Comparison of ENCODE assay signal across 8 cellular contexts in the genomic region with DNA sequence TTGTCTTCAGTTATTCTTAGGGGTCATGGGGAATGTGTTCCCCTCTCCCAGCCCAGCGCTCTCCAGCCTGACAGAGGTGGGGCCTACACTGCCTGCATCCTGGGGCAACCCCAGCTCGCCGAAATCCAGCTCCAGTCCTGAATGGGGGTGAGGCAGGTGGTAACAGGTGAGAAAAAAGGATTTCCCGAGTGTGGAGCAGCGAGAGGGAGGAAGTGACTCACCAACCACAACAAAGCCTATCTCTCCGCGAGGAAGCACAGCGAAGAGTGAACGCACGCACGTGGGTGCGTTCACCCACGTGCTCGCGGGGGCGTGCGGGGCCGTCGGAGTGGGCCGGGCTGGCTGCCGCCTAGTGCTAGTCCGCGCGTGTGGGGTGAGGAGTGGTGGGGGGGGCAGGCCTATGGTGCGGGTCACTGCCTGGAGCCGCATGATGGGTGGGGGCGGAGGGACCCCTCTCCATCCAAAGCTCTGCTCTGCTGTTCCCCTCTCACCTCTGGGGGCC. TPM values are rescaled to one million over a fixed set of nuclear protein-coding genes. Genes with fewer than 3 reads are reported as not detected.
DNase-seq lines count a peak whose midpoint lies in the region; FAIRE-seq and TF ChIP-seq lines count a peak whose summit lies in the region.

No MANE protein-coding gene starts in this region.

- DNase-seq in activated CD8-positive, alpha-beta memory T cell treated with anti-CD3 and anti-CD28 coated beads for 4 hours (ENCODE audit: low read depth in 2 of 2) = peak; percentile 69 to 78
- no peak for DNase-seq in activated CD8-positive, alpha-beta memory T cell treated with anti-CD3 and anti-CD28 coated beads, Interleukin-2, amount 50 U/mL, for 48 hours
- DNase-seq in activated CD4-positive, alpha-beta T cell treated with anti-CD3 and anti-CD28 coated beads, Interleukin-2, amount 50 U/mL, for 4 hours = peak; percentile 83 to 86
- DNase-seq in H1 (ENCODE audit: low read depth in 1 of 2, low spot score in 2 of 2) = peak in 1 of 2 experiments; percentile 59
- no peak for DNase-seq in HuH-7 (ENCODE audit: low spot score)
- DNase-seq in NCI-H345 treated with DMSO at 0.1 percent for 48 hours (lab: John Stamatoyannopoulos, UW; ENCODE audit: unreplicated experiment) = no peak

- H4K20me1 ChIP-seq in H1 (replicated peaks in 1 of 2; ENCODE audit: control insufficient read depth in 1 of 2, insufficient read depth in 2 of 2, low read length in 2 of 2) (peaks cover 0 to 7% of the 10 kb centered on the region in 2 experiments), neural cell (ENCODE audit: insufficient read depth) (no peaks in the 10 kb centered on the region)

- H3K4ac ChIP-seq in H1 (replicated peaks; ENCODE audit: insufficient read length, low read depth, low read length) = peak overlapping the region; percentile 75

- TF ChIP-seq EP300 in H1 (IDR thresholded peaks at IDR 0.05; ENCODE audit: borderline replicate concordance in 1 of 2, low read depth in 2 of 2, low read length in 2 of 2) (no peak), neural cell (conservative IDR thresholded peaks at IDR 0.05; ENCODE audit: poor library complexity, severe bottlenecking) (no peak)

- FAIRE-seq in H1 (lab: Jason Lieb, UNC) = no peak

- no peaks in the 10 kb centered on the region for H3K36me3 ChIP-seq in H1 (ENCODE audit: control insufficient read depth in 2 of 4, insufficient read depth in 4 of 4, low read length in 3 of 4)
- H3K36me3 ChIP-seq in neural cell (ENCODE audit: insufficient read depth, low read length) = no peaks in the 10 kb centered on the region
- H3K36me3 ChIP-seq in subcutaneous abdominal adipose tissue (ENCODE audit: control insufficient read depth in 5 of 5, insufficient read depth in 5 of 5, low read length in 5 of 5) = no peaks in the 10 kb centered on the region

- H3K4me3 ChIP-seq in H1 (ENCODE audit: extremely low read depth in 1 of 4, insufficient read depth in 2 of 4, low read depth in 3 of 4, low read length in 4 of 4) = peak overlapping the region; percentile 64 to 84 (median 70)
- peak overlapping the region; percentile 72 for H3K4me3 ChIP-seq in neural cell (ENCODE audit: low read length)
- H3K4me3 ChIP-seq in subcutaneous abdominal adipose tissue (ENCODE audit: low read depth in 1 of 5, low read length in 5 of 5) = peak overlapping the region in 3 of 5 donors; percentile 51 to 70 (median 68)

- CTCF ChIA-PET in H1 (lab: Charles Lee; ENCODE audit: partially characterized antibody) = interaction anchor here (1.0 to 43.0 kb wide), 14 partner anchors 9 to 81 kb away, joined by 3 to 908 read pairs (median 4); no protein-coding TSS in a partner anchor

- H2BK12ac ChIP-seq in H1 (ENCODE audit: low read depth, low read length) = peak overlapping the region; percentile 68; the same call in 1 of the 2 replicates

- peak overlapping the region; percentile 97; the same call in 1 of the 2 replicates for H3K18ac ChIP-seq in H1 (ENCODE audit: extremely low read depth, low read length)

- H3K4me2 ChIP-seq in H1 (ENCODE audit: insufficient read depth in 1 of 2, low read depth in 2 of 2, low read length in 2 of 2) = peak overlapping the region; percentile 72 to 94
- no peak overlapping the region for H3K4me2 ChIP-seq in neural cell (ENCODE audit: low read length)

- no peaks in the 10 kb centered on the region for H3K9me2 ChIP-seq in neural cell (ENCODE audit: insufficient read depth, low read length)

- H2BK20ac ChIP-seq in H1 (ENCODE audit: low read length) = no peak overlapping the region

- peaks cover under 1% of the 10 kb centered on the region for H3K79me1 ChIP-seq in H1 (ENCODE audit: low read depth, low read length)

- peaks cover 0 to 25% of the 10 kb centered on the region in 2 experiments; a peak in 3 of 4 replicates for H3K79me2 ChIP-seq in H1 (ENCODE audit: control insufficient read depth in 1 of 2, insufficient read depth in 2 of 2, low read length in 2 of 2)
- H3K79me2 ChIP-seq in neural cell (replicated peaks; ENCODE audit: insufficient read depth, low read length) = no peaks in the 10 kb centered on the region

- peaks cover 17% of the 10 kb centered on the region; the same call in 1 of the 2 replicates for H3K23me2 ChIP-seq in H1 (ENCODE audit: low read depth, low read length)

- no peak overlapping the region for H3K27ac ChIP-seq in H1 (ENCODE audit: low read depth, low read length)
- H3K27ac ChIP-seq in neural cell (ENCODE audit: low read length) = no peak overlapping the region
- no peak overlapping the region for H3K27ac ChIP-seq in subcutaneous abdominal adipose tissue (ENCODE audit: low read depth, low read length)

- peak overlapping the region in 2 of 4 experiments; percentile 42 to 44; a peak in 4 of 7 replicates for H3K9ac ChIP-seq in H1 (replicated peaks in 1 of 4; ENCODE audit: extremely low read depth in 1 of 4, low read depth in 3 of 4, low read length in 3 of 4)
- no peak overlapping the region for H3K9ac ChIP-seq in neural cell (ENCODE audit: low read length)
- peak overlapping the region in 1 of 5 donors; percentile 37 for H3K9ac ChIP-seq in subcutaneous abdominal adipose tissue (ENCODE audit: low read length in 5 of 5)

- H3F3A ChIP-seq in neural cell (ENCODE audit: insufficient read depth, low read length, poor library complexity, severe bottlenecking) = no peaks in the 10 kb centered on the region

- 0 out of 2 replicates have a peak overlapping the region, but pooled peaks have one; percentile 89 for H2AK5ac ChIP-seq in H1 (ENCODE audit: low read depth, low read length)

- no peak overlapping the region for H3K14ac ChIP-seq in H1 (ENCODE audit: insufficient read length)

- peak overlapping the region; percentile 66; the same call in 1 of the 2 replicates for H2BK5ac ChIP-seq in H1 (ENCODE audit: low read depth, low read length)

- WGBS in H1 (ENCODE audit: extremely low coverage in 1 of 2, insufficient coverage in 1 of 2, insufficient read length in 1 of 2, insufficient replicate concordance in 2 of 2, low coverage in 1 of 2, low lambda C conversion rate in 2 of 2, missing lambda C conversion rate in 1 of 2), 2 experiments = 5% methylated on average over 24 of the region's 27 CpGs; no CpG with 5 or more reads in 1 of the 2 experiments

- H3K9me3 ChIP-seq in H1 (ENCODE audit: insufficient read depth in 2 of 2, low read depth in 1 of 2, low read length in 1 of 2) (no peaks in the 10 kb centered on the region), neural cell (ENCODE audit: low read length) (no peaks in the 10 kb centered on the region), subcutaneous abdominal adipose tissue (ENCODE audit: control insufficient read depth in 5 of 5, low read length in 5 of 5) (no peaks in the 10 kb centered on the region)

- TF ChIP-seq POLR2A in H1 (IDR thresholded peaks at IDR 0.05; ENCODE audit: control extremely low read depth in 1 of 2, low read depth in 2 of 2, low read length in 2 of 2) = no peak

- H4K91ac ChIP-seq in H1 (replicated peaks; ENCODE audit: insufficient read length, low read length) = peak overlapping the region; percentile 89

- no peak overlapping the region for H3K23ac ChIP-seq in H1 (ENCODE audit: insufficient read length)

- H2AFZ ChIP-seq in H1 (ENCODE audit: low read length) (no peak overlapping the region), neural cell (ENCODE audit: low read depth, low read length) (no peak overlapping the region)

- H3K27me3 ChIP-seq in H1 (replicated peaks in 1 of 4; ENCODE audit: control insufficient read depth in 3 of 4, extremely low read depth in 1 of 4, insufficient read depth in 3 of 4, low read length in 3 of 4) = peaks cover 0 to 6% (median 2%) of the 10 kb centered on the region in 4 experiments; a peak in 3 of 7 replicates
- H3K27me3 ChIP-seq in neural cell (ENCODE audit: insufficient read depth, low read depth, low read length) = peaks cover 30% of the 10 kb centered on the region
- peaks cover 0 to 8% (median 4%) of the 10 kb centered on the region in 5 donors for H3K27me3 ChIP-seq in subcutaneous abdominal adipose tissue (ENCODE audit: control insufficient read depth in 5 of 5, insufficient read depth in 4 of 5, low read length in 5 of 5)

- H3K4me1 ChIP-seq in H1 (replicated peaks in 1 of 4; ENCODE audit: control insufficient read depth in 3 of 4, insufficient read depth in 4 of 4, low read length in 3 of 4) = peaks cover 9 to 22% (median 18%) of the 10 kb centered on the region in 4 experiments
- peaks cover 5 to 53% (median 43%) of the 10 kb centered on the region in 5 donors for H3K4me1 ChIP-seq in subcutaneous abdominal adipose tissue (ENCODE audit: control insufficient read depth in 5 of 5, insufficient read depth in 5 of 5, low read length in 5 of 5)

- POLR2A ChIA-PET in H1 (lab: Charles Lee; ENCODE audit: partially characterized antibody) = interaction anchor here (0.9 to 2.0 kb wide), 11 partner anchors 9 to 61 kb away, joined by 3 to 7 read pairs (median 5); no protein-coding TSS in a partner anchor

- TF ChIP-seq RAD21 in H1 (IDR thresholded peaks at IDR 0.05 in 1 of 2, conservative IDR thresholded peaks at IDR 0.05 in 1 of 2; ENCODE audit: low read depth in 2 of 2, low read length in 2 of 2) = no peak
- TF ChIP-seq RAD21 in neural cell (conservative IDR thresholded peaks at IDR 0.05) = no peak

- TF ChIP-seq CTCF in H1 (IDR thresholded peaks at IDR 0.05; ENCODE audit: control extremely low read depth in 1 of 3, insufficient read depth in 1 of 3, low read depth in 1 of 3, low read length in 3 of 3) (no peak), neural cell (IDR thresholded peaks at IDR 0.05; ENCODE audit: poor library complexity, severe bottlenecking) (no peak)

- H4K5ac ChIP-seq in H1 (ENCODE audit: insufficient read length, low read depth, low read length) = peak overlapping the region; percentile 8

- no peak overlapping the region for H2BK120ac ChIP-seq in H1 (replicated peaks; ENCODE audit: low read depth, low read length)

- H2BK15ac ChIP-seq in H1 (ENCODE audit: low read length) = 0 out of 2 replicates have a peak overlapping the region, but pooled peaks have one; percentile 89

- peak overlapping the region; percentile 92 for H4K8ac ChIP-seq in H1 (ENCODE audit: extremely low read depth, insufficient read depth, low read length)

- peak overlapping the region; percentile 28 for H3K56ac ChIP-seq in H1 (replicated peaks; ENCODE audit: insufficient read length, low read depth, low read length)

RNA-seq across cellular contexts. Expression of gene PALD1, which starts 0.9 kb away (rescaled TPM):
- total RNA-seq in H1 (2021; fragmentation: NEBNext Ultra II Directional; extraction: Animal tissue kit (Norgen Biotek cat#: 25700)) = 31.8 and 32.8 TPM in 2 replicates
- polyA plus RNA-seq in H1 (2011; rRNA removed) (13.3 and 23.2 TPM in 2 replicates), neural cell (0.98 and 1.1 TPM in 2 replicates)
- polyA plus RNA-seq in H1 (2011; cell fraction: cytosol; rRNA removed) = 20.2 TPM
- polyA plus RNA-seq in H1 (2011; cell fraction: nucleus; rRNA removed) = 40.0 TPM
- 16.7 to 24.5 TPM (median 21.7 TPM) in 4 replicates for polyA plus RNA-seq in H1 (2012, experiment 1 of 2)
- polyA plus RNA-seq in H1 (2012, experiment 2 of 2) = 17.2 TPM
- polyA plus RNA-seq in H1 (2013, experiment 1 of 2) = 14.7 TPM
- polyA plus RNA-seq in H1 (2013, experiment 2 of 2) = 15.6 TPM
- polyA minus RNA-seq in H1 (2011; rRNA and poly(A)+ RNA removed) = 15.4 and 21.3 TPM in 2 replicates
- 16.5 TPM for polyA minus RNA-seq in H1 (2011; cell fraction: cytosol; rRNA and poly(A)+ RNA removed)
- 13.8 TPM for polyA minus RNA-seq in H1 (2011; cell fraction: nucleus; rRNA and poly(A)+ RNA removed)
- 1.2 and 1.5 TPM in 2 replicates for polyA minus RNA-seq in neural cell

RNA-seq across cellular contexts. Expression of gene NODAL, which starts 36.2 kb away (rescaled TPM):
- total RNA-seq in H1 (2021; fragmentation: NEBNext Ultra II Directional; extraction: Animal tissue kit (Norgen Biotek cat#: 25700)) = 6.3 and 7.3 TPM in 2 replicates
- polyA plus RNA-seq in H1 (2011; rRNA removed) = 2.0 and 5.0 TPM in 2 replicates
- 4.8 TPM for polyA plus RNA-seq in H1 (2011; cell fraction: cytosol; rRNA removed)
- 3.7 TPM for polyA plus RNA-seq in H1 (2011; cell fraction: nucleus; rRNA removed)
- 2.3 to 2.6 TPM (median 2.5 TPM) in 4 replicates for polyA plus RNA-seq in H1 (2012, experiment 1 of 2)
- 2.1 TPM for polyA plus RNA-seq in H1 (2012, experiment 2 of 2)
- 25.4 TPM for polyA plus RNA-seq in H1 (2013, experiment 1 of 2)
- polyA plus RNA-seq in H1 (2013, experiment 2 of 2) = 29.4 TPM
- polyA minus RNA-seq in H1 (2011; rRNA and poly(A)+ RNA removed) = 2.7 and 6.4 TPM in 2 replicates
- 2.6 TPM for polyA minus RNA-seq in H1 (2011; cell fraction: cytosol; rRNA and poly(A)+ RNA removed)
- polyA minus RNA-seq in H1 (2011; cell fraction: nucleus; rRNA and poly(A)+ RNA removed) = 1.2 TPM
- polyA plus RNA-seq in neural cell = 0.46 TPM in 1 of 2 replicates, not detected in the other
- polyA minus RNA-seq in neural cell = 0.97 TPM in 1 of 2 replicates, not detected in the other

Comparison
In these comparisons a context has a peak if more than half of its experiments do, and no peak if none do; other contexts are left out.
1. DNase-seq: peak in activated CD8-positive, alpha-beta memory T cell treated with anti-CD3 and anti-CD28 coated beads for 4 hours (2 of 2) and activated CD4-positive, alpha-beta T cell treated with anti-CD3 and anti-CD28 coated beads, Interleukin-2, amount 50 U/mL, for 4 hours (2 of 2); none in activated CD8-positive, alpha-beta memory T cell treated with anti-CD3 and anti-CD28 coated beads, Interleukin-2, amount 50 U/mL, for 48 hours (single experiment), HuH-7 (single experiment) and NCI-H345 treated with DMSO at 0.1 percent for 48 hours (single experiment).
2. Peak in every context shown above with its lines, with median percentiles within 50 percentile points of each other: H3K4me3 ChIP-seq.